In the genomic region with DNA sequence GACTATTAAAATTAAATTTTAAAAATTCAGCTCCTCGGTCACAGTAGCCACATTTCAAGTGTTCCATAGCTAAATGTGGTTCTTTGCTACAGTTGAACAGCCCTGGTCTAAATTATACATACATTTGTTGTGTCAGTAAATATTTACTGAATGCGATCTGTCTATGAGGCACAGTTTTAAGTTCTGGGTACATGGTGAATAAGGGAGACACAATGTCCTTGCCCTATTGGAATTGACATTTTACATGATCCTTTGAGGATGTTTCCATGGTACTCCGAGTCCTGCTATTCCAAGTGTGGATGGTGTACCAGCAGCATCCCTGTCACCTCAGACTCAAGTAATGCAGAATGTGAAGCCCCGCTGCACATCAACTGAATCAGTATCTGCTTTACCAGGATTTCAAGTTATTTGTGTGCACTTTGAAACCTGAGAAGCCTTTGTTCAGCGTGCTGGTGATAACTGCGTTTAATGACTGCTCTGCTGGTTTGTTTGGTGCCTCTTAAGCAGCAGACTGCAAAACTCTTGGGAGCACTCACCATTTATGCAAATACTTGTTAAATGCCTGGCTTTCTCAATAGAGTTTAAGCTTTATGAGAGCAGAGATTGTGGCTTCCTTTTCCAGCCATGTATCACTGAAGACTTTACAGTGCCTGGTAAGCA, we compare ENCODE assay signal across 9 cellular contexts.
DNase-seq lines count a peak whose midpoint lies in the region; ATAC-seq, FAIRE-seq and TF ChIP-seq lines count a peak whose summit lies in the region.
"Had no signal": no experiment of that assay in that cellular context is flagged by ENCODE, and none has a peak within 500 bp of the region (broad histone marks: within the 10 kb centered on the region; RNA-seq: fewer than 3 reads in every experiment).

No MANE protein-coding gene starts in this region.

- FAIRE-seq in HTR-8/SVneo (lab: Jason Lieb, UNC), result no peak

- H3K4me3 ChIP-seq in DND-41 (ENCODE audit: low read depth in 1 of 2, low read length in 2 of 2), result peak overlapping the region in 1 of 2 experiments; percentile 75; a peak in 1 of 4 replicates
- peak overlapping the region; percentile 73 for H3K4me3 ChIP-seq in astrocyte of the spinal cord (ENCODE audit: low read depth, low read length)
- peak overlapping the region; percentile 72 to 75 for H3K4me3 ChIP-seq in mucosa of rectum (ENCODE audit: low read length in 2 of 2)

- peaks cover 5% of the 10 kb centered on the region for H3K9me3 ChIP-seq in DND-41 (ENCODE audit: insufficient read depth, low read length, severe bottlenecking)
- H3K9me3 ChIP-seq in mucosa of rectum (ENCODE audit: control insufficient read depth in 2 of 2, low read length in 2 of 2), result no peaks in the 10 kb centered on the region

- H3K27me3 ChIP-seq in DND-41 (ENCODE audit: insufficient read depth, low read length, poor library complexity) (peaks cover 8% of the 10 kb centered on the region), mucosa of rectum (ENCODE audit: control insufficient read depth in 2 of 2, insufficient read depth in 2 of 2, low read length in 2 of 2) (no peaks in the 10 kb centered on the region)
- H3K27me3 ChIP-seq: SJCRH30 had no signal

- H3K36me3 ChIP-seq in DND-41 (ENCODE audit: insufficient read depth, low read length), result 0 out of 2 replicates have a peak, but pooled peaks cover 3% of the 10 kb centered on the region
- peaks cover 0 to 2% of the 10 kb centered on the region in 2 donors for H3K36me3 ChIP-seq in mucosa of rectum (ENCODE audit: control insufficient read depth in 2 of 2, insufficient read depth in 2 of 2, low read length in 2 of 2)
- H3K36me3 ChIP-seq: SJCRH30 had no signal

- peaks cover 57% of the 10 kb centered on the region for H3K79me2 ChIP-seq in DND-41 (ENCODE audit: insufficient read depth, low read length)

- no peak overlapping the region for H3K27ac ChIP-seq in DND-41 (ENCODE audit: low read length)
- H3K27ac ChIP-seq in mucosa of rectum (ENCODE audit: low read depth in 2 of 2, low read length in 2 of 2), result no peak overlapping the region

- DNase-seq in DND-41, result no peak
- peak; percentile 86 for DNase-seq in NCI-H1436 (lab: John Stamatoyannopoulos, UW)
- DNase-seq in astrocyte of the spinal cord (ENCODE audit: low read depth, low spot score), result peak; percentile 52
- DNase-seq in HTR-8/SVneo (ENCODE audit: insufficient read length, low spot score), result no peak
- no peak for DNase-seq in SIG-M5 treated with dmso at 0.1 percent for 504 hours (lab: John Stamatoyannopoulos, UW; ENCODE audit: unreplicated experiment)
- no peak for DNase-seq in stimulated activated CD4-positive, alpha-beta T cell treated with anti-CD3 and anti-CD28 coated beads, Interleukin-1b, Interleukin-23, amount 100 ng/mL, for 48 hours
- no peak for DNase-seq in epidermal melanocyte (ENCODE audit: insufficient read length, low spot score)

- no peak overlapping the region for H2AFZ ChIP-seq in DND-41 (ENCODE audit: low read depth, low read length)

- ATAC-seq in DND-41 (ENCODE audit: insufficient read depth, low read depth), result no peak

- H3K9ac ChIP-seq in DND-41 (ENCODE audit: low read depth, low read length) (peak overlapping the region; percentile 69; the same call in 1 of the 2 replicates), mucosa of rectum (ENCODE audit: low read depth in 1 of 2, low read length in 2 of 2) (no peak overlapping the region)

- in situ Hi-C loops in astrocyte of the spinal cord (cut with HindIII; ENCODE audit: low sequenced_read_pairs), result no loop called here

- peak overlapping the region; percentile 76 for H3K4me2 ChIP-seq in DND-41 (ENCODE audit: insufficient read depth, low read length)

- H4K20me1 ChIP-seq in DND-41 (ENCODE audit: insufficient read depth, low read length), result peaks cover 13% of the 10 kb centered on the region; the same call in 1 of the 2 replicates

- no peak for TF ChIP-seq CTCF in DND-41 (IDR thresholded peaks at IDR 0.05; ENCODE audit: borderline replicate concordance, extremely low read depth, low read length, poor library complexity, severe bottlenecking)
- no peak for TF ChIP-seq CTCF in astrocyte of the spinal cord (IDR thresholded peaks at IDR 0.05; ENCODE audit: low read depth, low read length)

- H3K4me1 ChIP-seq in DND-41 (ENCODE audit: insufficient read depth, low read length) (peaks cover 28% of the 10 kb centered on the region), mucosa of rectum (ENCODE audit: control insufficient read depth in 2 of 2, insufficient read depth in 2 of 2, low read length in 2 of 2) (peaks cover 19 to 22% of the 10 kb centered on the region in 2 donors)
- H3K4me1 ChIP-seq: SJCRH30 had no signal

Comparison
In these comparisons a context has a peak if more than half of its experiments do, and no peak if none do; other contexts are left out.
1. DNase-seq: peak in NCI-H1436 (single experiment) and astrocyte of the spinal cord (single experiment); none in DND-41 (single experiment), HTR-8/SVneo (single experiment), SIG-M5 treated with dmso at 0.1 percent for 504 hours (single experiment), stimulated activated CD4-positive, alpha-beta T cell treated with anti-CD3 and anti-CD28 coated beads, Interleukin-1b, Interleukin-23, amount 100 ng/mL, for 48 hours (single experiment) and epidermal melanocyte (single experiment).